8 cellular contexts compared by ENCODE assay signal in genomic region chr1:53327183-53327941, GRCh38. TPM values are rescaled to one million over a fixed set of nuclear protein-coding genes. Genes with fewer than 3 reads are reported as not detected.
DNase-seq lines count a peak whose midpoint lies in the region; ATAC-seq and TF ChIP-seq lines count a peak whose summit lies in the region.

No MANE protein-coding gene starts in this region.

- no peak for TF ChIP-seq EP300 in esophagus muscularis mucosa (IDR thresholded peaks at IDR 0.05)

- in situ Hi-C loops in GM13976 (cut with MboI; ENCODE audit: low sequenced_read_pairs, unreplicated experiment), result no loop called here

- intact Hi-C loops in esophagus muscularis mucosa (cut with DNase I), result no loop called here
- intact Hi-C loops in tibial artery (cut with DNase I; ENCODE audit: low total_unique reads), result no loop called here

- no peaks in the 10 kb centered on the region for H3K9me3 ChIP-seq in esophagus muscularis mucosa
- H3K9me3 ChIP-seq in tibial artery, result no peaks in the 10 kb centered on the region

- no peak for TF ChIP-seq POLR2A in esophagus muscularis mucosa (IDR thresholded peaks at IDR 0.05; ENCODE audit: low read depth)

- DNase-seq in GM13976 (ENCODE audit: low spot score) (peak; percentile 68), NCI-H774 (lab: John Stamatoyannopoulos, UW) (peak; percentile 24), esophagus muscularis mucosa (ENCODE audit: extremely low spot score) (no peak), neural crest cell (ENCODE audit: low read depth, low spot score) (peak; percentile 63), tibial artery (peak in 1 of 2 donors; percentile 68), midbrain (lab: John Stamatoyannopoulos, UW) (no peak)
- peak; percentile 60 for DNase-seq in activated CD8-positive, alpha-beta memory T cell treated with anti-CD3 and anti-CD28 coated beads, Interleukin-2, amount 50 U/mL, for 4 hours

- TF ChIP-seq CTCF in GM13976 (IDR thresholded peaks at IDR 0.05; ENCODE audit: borderline replicate concordance, control extremely low read depth, extremely low read depth, insufficient read depth, missing control alignments) (no peak), esophagus muscularis mucosa (IDR thresholded peaks at IDR 0.05) (no peak), neural crest cell (conservative IDR thresholded peaks at IDR 0.05) (no peak), tibial artery (IDR thresholded peaks at IDR 0.05) (no peak)

- H3K4me1 Mint-ChIP-seq in neural crest cell, result peaks cover 40% of the 10 kb centered on the region

- H3K4me3 ChIP-seq in esophagus muscularis mucosa (peak overlapping the region; percentile 65 to 86 (median 78)), tibial artery (peak overlapping the region; percentile 77 to 79)

- peak overlapping the region; percentile 61 to 75 (median 72) for H3K27ac ChIP-seq in esophagus muscularis mucosa (replicated peaks in 1 of 4)
- H3K27ac ChIP-seq in tibial artery, result peak overlapping the region; percentile 61 to 82

- H3K27me3 Mint-ChIP-seq in neural crest cell (ENCODE audit: low read depth), result no peaks in the 10 kb centered on the region

- H3K4me1 ChIP-seq in esophagus muscularis mucosa (peaks cover 17 to 34% (median 30%) of the 10 kb centered on the region in 4 donors), tibial artery (peaks cover 0 to 31% (median 21%) of the 10 kb centered on the region in 4 donors)

- H3K27ac Mint-ChIP-seq in neural crest cell (ENCODE audit: unreplicated experiment), result peak overlapping the region; percentile 96

- peak; percentile 3 for ATAC-seq in HG02840 (IDR thresholded peaks at IDR 0.05; ENCODE audit: low FRiP score, unreplicated experiment)

- H3K9me3 Mint-ChIP-seq in neural crest cell, result no peaks in the 10 kb centered on the region

- 0% methylated on average over 6 of the region's 73 CpGs for WGBS in esophagus muscularis mucosa

- H3K4me3 Mint-ChIP-seq in neural crest cell, result peak overlapping the region; percentile 99

- H3K36me3 ChIP-seq in esophagus muscularis mucosa, result no peaks in the 10 kb centered on the region
- no peaks in the 10 kb centered on the region for H3K36me3 ChIP-seq in tibial artery

- peaks cover 4% of the 10 kb centered on the region for H3K36me3 Mint-ChIP-seq in neural crest cell (ENCODE audit: low read depth)

- H3K27me3 ChIP-seq in esophagus muscularis mucosa (no peaks in the 10 kb centered on the region), tibial artery (no peaks in the 10 kb centered on the region)

RNA-seq across cellular contexts. Expression of gene LRP8, which starts 0.5 kb away (rescaled TPM):
- 1 to 10 TPM in 3 of 4 donors, under 1 TPM in 1; 0.83 to 6.0 (median 1.9) TPM for total RNA-seq in esophagus muscularis mucosa
- total RNA-seq in neural crest cell, result 49.7 and 59.5 TPM in 2 replicates

Comparison
In these comparisons a context has a peak if more than half of its experiments do, and no peak if none do; other contexts are left out.
1. DNase-seq: peak in GM13976 (single experiment), NCI-H774 (single experiment), activated CD8-positive, alpha-beta memory T cell treated with anti-CD3 and anti-CD28 coated beads, Interleukin-2, amount 50 U/mL, for 4 hours (single experiment) and neural crest cell (single experiment); none in esophagus muscularis mucosa (single experiment) and midbrain (single experiment).